1 cellular context compared by ENCODE assay signal in genomic region chr6:147132889-147133288, GRCh38.
TF ChIP-seq lines count a peak whose summit lies in the region.

No MANE protein-coding gene starts in this region.

TF ChIP-seq in GM23338, 12 proteins besides CTCF, POLR2A, EP300 and RAD21 (continued from another document):
- TF ChIP-seq ZNF462 (CRISPR knock-in tag; IDR thresholded peaks at IDR 0.05) = no peak
